In genomic region chr10:44956717-44957706, GRCh38 we compare ENCODE assay signal across 14 cellular contexts. TPM values are rescaled to one million over a fixed set of nuclear protein-coding genes. Genes with fewer than 3 reads are reported as not detected.
A peak's percentile ranks its signal among the peaks of the same experiment; 100 is the strongest.
DNase-seq lines count a peak whose midpoint lies in the region; ATAC-seq and TF ChIP-seq lines count a peak whose summit lies in the region.
"Had no signal": no experiment of that assay in that cellular context is flagged by ENCODE, and none has a peak within 500 bp of the region (broad histone marks: within the 10 kb centered on the region; RNA-seq: fewer than 3 reads in every experiment).

No MANE protein-coding gene starts in this region.

- TF ChIP-seq CTCF in natural killer cell (IDR thresholded peaks at IDR 0.05) (no peak), endothelial cell (IDR thresholded peaks at IDR 0.05; ENCODE audit: unreplicated experiment) (no peak), psoas muscle (IDR thresholded peaks at IDR 0.05) (no peak)

- DNase-seq in natural killer cell, result no peak
- DNase-seq in natural killer cell treated with Interleukin-12 subunit alpha and Interleukin-12 subunit beta and Interleukin-15 and Interleukin-18, amount 100 ng/mL, for 72 hours (ENCODE audit: low spot score), result no peak
- no peak for DNase-seq in endothelial cell (ENCODE audit: low spot score)
- DNase-seq in psoas muscle, result no peak
- no peak for DNase-seq in NK-92 treated with Interleukin-12 subunit alpha and Interleukin-12 subunit beta, amount 100 ng/mL, for 24 hours (lab: John Stamatoyannopoulos, UW)
- DNase-seq in NCI-H1105 treated with DMSO at 0.1 percent for 48 hours (lab: John Stamatoyannopoulos, UW), result no peak
- DNase-seq: activated CD4-positive, alpha-beta T cell treated with anti-CD3 and anti-CD28 coated beads for 48 hours; activated T-cell treated with anti-CD3 and anti-CD28 coated beads, Interleukin-2, amount 50 U/mL, for 24 hours; foreskin keratinocyte; KG1; NCI-H1417; stimulated activated CD4-positive, alpha-beta T cell treated with anti-CD3 and anti-CD28 coated beads, Interleukin-4, amount 100 ng/mL, for 4 hours had no signal

- no peaks in the 10 kb centered on the region for H3K36me3 Mint-ChIP-seq in natural killer cell
- peaks cover 4% of the 10 kb centered on the region for H3K36me3 Mint-ChIP-seq in natural killer cell treated with Interleukin-12 subunit alpha and Interleukin-12 subunit beta and Interleukin-15 and Interleukin-18, amount 100 ng/mL, for 72 hours
- peaks cover 9% of the 10 kb centered on the region for H3K36me3 Mint-ChIP-seq in endothelial cell (ENCODE audit: low read depth, unreplicated experiment)

- H3K27ac Mint-ChIP-seq in natural killer cell (peak overlapping the region in 1 of 2 donors; percentile 76), endothelial cell (ENCODE audit: unreplicated experiment) (no peak overlapping the region)
- H3K27ac Mint-ChIP-seq in natural killer cell treated with Interleukin-12 subunit alpha and Interleukin-12 subunit beta and Interleukin-15 and Interleukin-18, amount 100 ng/mL, for 72 hours, result peak overlapping the region in 1 of 2 donors; percentile 20
- H3K27ac Mint-ChIP-seq: activated T-cell treated with anti-CD3 and anti-CD28 coated beads, Interleukin-2, amount 50 U/mL, for 24 hours had no signal

- H3K27ac ChIP-seq in psoas muscle, result peak overlapping the region; percentile 96
- H3K27ac ChIP-seq: foreskin keratinocyte had no signal

- ATAC-seq in natural killer cell (no peak), psoas muscle (no peak), GM21723 (IDR thresholded peaks at IDR 0.05; ENCODE audit: unreplicated experiment) (no peak), GM19463 (IDR thresholded peaks at IDR 0.05; ENCODE audit: unreplicated experiment) (no peak)
- ATAC-seq in natural killer cell treated with Interleukin-12 subunit alpha and Interleukin-12 subunit beta and Interleukin-15 and Interleukin-18, amount 100 ng/mL, for 72 hours, result no peak
- ATAC-seq: foreskin keratinocyte had no signal

- H3K9me3 Mint-ChIP-seq in natural killer cell (no peaks in the 10 kb centered on the region), endothelial cell (ENCODE audit: unreplicated experiment) (peaks cover 4% of the 10 kb centered on the region)
- no peaks in the 10 kb centered on the region for H3K9me3 Mint-ChIP-seq in natural killer cell treated with Interleukin-12 subunit alpha and Interleukin-12 subunit beta and Interleukin-15 and Interleukin-18, amount 100 ng/mL, for 72 hours

- peak overlapping the region; percentile 68 for H3K4me3 Mint-ChIP-seq in natural killer cell
- no peak overlapping the region for H3K4me3 Mint-ChIP-seq in natural killer cell treated with Interleukin-12 subunit alpha and Interleukin-12 subunit beta and Interleukin-15 and Interleukin-18, amount 100 ng/mL, for 72 hours
- peak overlapping the region; percentile 47 for H3K4me3 Mint-ChIP-seq in endothelial cell (ENCODE audit: unreplicated experiment)

- H3K9me3 ChIP-seq in psoas muscle, result no peaks in the 10 kb centered on the region

- H3K4me1 Mint-ChIP-seq in natural killer cell (peaks cover 54 to 58% of the 10 kb centered on the region in 2 donors), endothelial cell (ENCODE audit: unreplicated experiment) (peaks cover 30% of the 10 kb centered on the region)
- peaks cover 33 to 42% of the 10 kb centered on the region in 2 donors for H3K4me1 Mint-ChIP-seq in natural killer cell treated with Interleukin-12 subunit alpha and Interleukin-12 subunit beta and Interleukin-15 and Interleukin-18, amount 100 ng/mL, for 72 hours (ENCODE audit: low read depth in 2 of 2)

- peaks cover 0 to 24% of the 10 kb centered on the region in 2 donors for H3K36me3 ChIP-seq in psoas muscle (ENCODE audit: insufficient read depth in 1 of 2, low read depth in 1 of 2)

- no peaks in the 10 kb centered on the region for H3K27me3 ChIP-seq in psoas muscle (ENCODE audit: insufficient read depth in 3 of 3, low read length in 2 of 3)
- H3K27me3 ChIP-seq: foreskin keratinocyte had no signal

- H3K4me3 ChIP-seq in psoas muscle, result no peak overlapping the region

- intact Hi-C loops in natural killer cell (cut with micrococcal nuclease), result no loop called here
- intact Hi-C loops in psoas muscle (cut with DNase I), result no loop called here

- WGBS in psoas muscle, 3 donors, result 93 to 95% (median 95%) methylated on average over 4 of the region's 4 CpGs

- no peaks in the 10 kb centered on the region for H3K27me3 Mint-ChIP-seq in natural killer cell (ENCODE audit: low read depth in 2 of 2)
- no peaks in the 10 kb centered on the region for H3K27me3 Mint-ChIP-seq in natural killer cell treated with Interleukin-12 subunit alpha and Interleukin-12 subunit beta and Interleukin-15 and Interleukin-18, amount 100 ng/mL, for 72 hours
- H3K27me3 Mint-ChIP-seq in endothelial cell (ENCODE audit: unreplicated experiment), result peaks cover 2% of the 10 kb centered on the region
- H3K27me3 Mint-ChIP-seq: activated T-cell treated with anti-CD3 and anti-CD28 coated beads, Interleukin-2, amount 50 U/mL, for 24 hours had no signal

- peaks cover 28% of the 10 kb centered on the region for H3K4me1 ChIP-seq in psoas muscle

RNA-seq across cellular contexts. Expression of gene RASSF4, which starts 2.6 kb away (rescaled TPM):
- total RNA-seq in natural killer cell (100 to 1,000 TPM in 2 of 3 donors, 10 to 100 TPM in 1; 99.8 to 116 (median 104) TPM), endothelial cell (ENCODE audit: unreplicated experiment) (9.6 TPM), psoas muscle (10 to 100 TPM; 15.2 to 44.0 (median 30.5) TPM)
- total RNA-seq in natural killer cell treated with Interleukin-12 subunit alpha and Interleukin-12 subunit beta and Interleukin-15 and Interleukin-18, amount 100 ng/mL, for 72 hours, result 10 to 100 TPM in 1 of 2 donors, 1 to 10 TPM in 1; 9.3 to 44.9 TPM
- polyA plus RNA-seq in psoas muscle, result 10 to 100 TPM; 11.1 to 18.9 (median 17.0) TPM

RNA-seq across cellular contexts. Expression of gene DEPP1, which starts 21.6 kb away (rescaled TPM):
- total RNA-seq in natural killer cell (not detected), endothelial cell (ENCODE audit: unreplicated experiment) (22.5 TPM), psoas muscle (10 to 100 TPM; 28.2 to 37.4 (median 36.8) TPM)
- total RNA-seq in natural killer cell treated with Interleukin-12 subunit alpha and Interleukin-12 subunit beta and Interleukin-15 and Interleukin-18, amount 100 ng/mL, for 72 hours, result under 1 TPM; 0.31 to 0.53 TPM
- polyA plus RNA-seq in psoas muscle, result 100 to 1,000 TPM in 1 of 3 donors, 10 to 100 TPM in 2; 53.6 to 102 (median 79.3) TPM

RNA-seq across cellular contexts. Expression of gene ZNF22, which starts 43.7 kb away (rescaled TPM):
- total RNA-seq in natural killer cell (10 to 100 TPM; 24.2 to 31.8 (median 25.0) TPM), endothelial cell (ENCODE audit: unreplicated experiment) (39.2 TPM), psoas muscle (10 to 100 TPM; 11.2 to 15.9 (median 14.3) TPM)
- 10 to 100 TPM; 22.7 to 29.0 TPM for total RNA-seq in natural killer cell treated with Interleukin-12 subunit alpha and Interleukin-12 subunit beta and Interleukin-15 and Interleukin-18, amount 100 ng/mL, for 72 hours
- 10 to 100 TPM in 1 of 3 donors, 1 to 10 TPM in 2; 5.9 to 12.8 (median 8.1) TPM for polyA plus RNA-seq in psoas muscle

RNA-seq across cellular contexts. Expression of gene TMEM72, which starts 45.9 kb away (rescaled TPM):
- not detected for total RNA-seq in natural killer cell
- total RNA-seq in natural killer cell treated with Interleukin-12 subunit alpha and Interleukin-12 subunit beta and Interleukin-15 and Interleukin-18, amount 100 ng/mL, for 72 hours, result not detected
- total RNA-seq in endothelial cell (ENCODE audit: unreplicated experiment), result not detected
- total RNA-seq in psoas muscle, result not detected
- not detected for polyA plus RNA-seq in psoas muscle
- total RNA-seq: foreskin keratinocyte had no signal
- polyA plus RNA-seq: foreskin keratinocyte had no signal

Comparison
In these comparisons a context has a peak if more than half of its experiments do, and no peak if none do; other contexts are left out.
1. RNA of gene DEPP1, which starts 21.6 kb away (total RNA-seq): 28.2 to 37.4 TPM in psoas muscle and 22.5 TPM in endothelial cell (single experiment); 0.31 to 0.53 TPM in natural killer cell treated with Interleukin-12 subunit alpha and Interleukin-12 subunit beta and Interleukin-15 and Interleukin-18, amount 100 ng/mL, for 72 hours and not detected in natural killer cell; every median in the first group is over 10 times any median in the second.